Comparison of ENCODE assay signal across 7 cellular contexts in the genomic region with DNA sequence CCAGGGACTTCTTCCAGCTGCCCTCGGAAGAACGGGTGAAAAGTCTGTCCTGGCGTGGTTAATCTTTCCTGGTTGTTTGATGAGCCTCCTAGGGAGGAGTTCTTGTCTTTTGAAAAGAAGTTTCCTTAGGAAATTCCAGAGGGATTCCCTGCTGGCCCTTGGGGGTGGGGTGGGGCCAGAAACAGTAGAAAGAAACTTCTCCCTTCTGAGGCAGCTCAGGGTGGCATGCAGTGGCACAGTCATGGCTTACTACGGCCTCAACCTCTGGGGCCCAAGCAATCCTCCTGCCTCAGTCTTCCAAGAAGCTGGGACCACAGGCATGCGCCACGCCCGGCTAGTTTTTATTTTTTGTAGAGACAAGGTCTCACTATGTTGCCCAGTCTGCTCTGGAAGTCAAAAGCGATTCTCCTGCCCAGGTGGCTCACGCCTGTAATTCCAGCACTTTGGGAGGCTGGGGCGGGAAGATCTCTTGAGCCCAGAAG. TPM values are rescaled to one million over a fixed set of nuclear protein-coding genes. Genes with fewer than 3 reads are reported as not detected.
A peak's percentile ranks its signal among the peaks of the same experiment; 100 is the strongest.
DNase-seq lines count a peak whose midpoint lies in the region; ATAC-seq and TF ChIP-seq lines count a peak whose summit lies in the region.

No MANE protein-coding gene starts in this region.

- H3K18ac ChIP-seq in H9 (ENCODE audit: insufficient read length, low read depth, low read length): no peak overlapping the region

- H3K4me3 ChIP-seq in WI38 (ENCODE audit: low read depth, low read length): peak overlapping the region; percentile 90; the same call in 1 of the 2 replicates
- H3K4me3 ChIP-seq in fibroblast of the aortic adventitia (ENCODE audit: low read depth, low read length): peak overlapping the region; percentile 87
- peak overlapping the region; percentile 90 for H3K4me3 ChIP-seq in skeletal muscle satellite cell (ENCODE audit: low read length)

- H3K4me1 ChIP-seq in H9 (ENCODE audit: insufficient read depth, low read length) (peaks cover 4% of the 10 kb centered on the region; the same call in 1 of the 2 replicates), skeletal muscle satellite cell (ENCODE audit: control insufficient read depth, insufficient read depth, low read length) (peaks cover 8% of the 10 kb centered on the region)

- H3K23ac ChIP-seq in H9 (ENCODE audit: insufficient read length, low read depth, low read length): no peak overlapping the region

- ATAC-seq in HG03378 (IDR thresholded peaks at IDR 0.05; ENCODE audit: unreplicated experiment): no peak

- DNase-seq in H9 (peak; percentile 61), fibroblast of the aortic adventitia (ENCODE audit: low read depth) (no peak), activated gamma-delta T cell (lab: John Stamatoyannopoulos, UW) (no peak), NCI-H1436 treated with DMSO at 0.1 percent for 48 hours (lab: John Stamatoyannopoulos, UW) (no peak)

- H4K20me1 ChIP-seq in H9 (ENCODE audit: control insufficient read depth, insufficient read depth, insufficient read length): no peaks in the 10 kb centered on the region

- H3K36me3 ChIP-seq in skeletal muscle satellite cell (ENCODE audit: insufficient read depth, low read length): no peaks in the 10 kb centered on the region

- H4K5ac ChIP-seq in H9 (ENCODE audit: insufficient read length, low read depth, low read length): no peak overlapping the region

- H3K9me3 ChIP-seq in H9 (ENCODE audit: control insufficient read depth, low read depth, low read length) (no peaks in the 10 kb centered on the region), skeletal muscle satellite cell (replicated peaks; ENCODE audit: low read length) (no peaks in the 10 kb centered on the region)

- H3K4me2 ChIP-seq in H9 (ENCODE audit: insufficient read depth, insufficient read length, low read length) (peak overlapping the region; percentile 64), skeletal muscle satellite cell (ENCODE audit: low read length) (peak overlapping the region; percentile 91)

- H3K56ac ChIP-seq in H9 (ENCODE audit: insufficient read length, low read depth, low read length): no peak overlapping the region

- H3T11ph ChIP-seq in H9 (ENCODE audit: low read length): no peak overlapping the region

- no peak overlapping the region for H2BK120ac ChIP-seq in H9 (ENCODE audit: low read depth, low read length, poor library complexity, severe bottlenecking)

- H3K9ac ChIP-seq in H9 (ENCODE audit: extremely low read depth, insufficient read length, low read length) (peak overlapping the region; percentile 69), skeletal muscle satellite cell (ENCODE audit: low read depth, low read length) (no peak overlapping the region)

- H3K36me3 Mint-ChIP-seq in H9 (ENCODE audit: insufficient read depth in 1 of 3, low read depth in 3 of 3): peaks cover 27 to 36% (median 35%) of the 10 kb centered on the region in 3 experiments

- no peak overlapping the region for H2AK5ac ChIP-seq in H9 (ENCODE audit: insufficient read length, low read length)

- H2BK20ac ChIP-seq in H9 (ENCODE audit: low read depth, low read length, poor library complexity, severe bottlenecking): no peak overlapping the region

- H3K27me3 ChIP-seq in H9 (ENCODE audit: insufficient read depth, low read length): no peaks in the 10 kb centered on the region
- H3K27me3 ChIP-seq in skeletal muscle satellite cell (ENCODE audit: control insufficient read depth, insufficient read depth, low read length): no peaks in the 10 kb centered on the region

- peaks cover 3 to 7% of the 10 kb centered on the region in 2 experiments; a peak in 4 of 5 replicates for H3K9me3 Mint-ChIP-seq in H9

- H3K27ac Mint-ChIP-seq in H9: peak overlapping the region; percentile 69 to 98 (median 97); a peak in 6 of 7 replicates

- TF ChIP-seq CTCF in H9 (conservative IDR thresholded peaks at IDR 0.05): no peak
- TF ChIP-seq CTCF in WI38 (IDR thresholded peaks at IDR 0.05; ENCODE audit: low read depth, low read length): no peak
- no peak for TF ChIP-seq CTCF in fibroblast of the aortic adventitia (IDR thresholded peaks at IDR 0.05; ENCODE audit: insufficient read depth, low read length)

- no CpG with 5 or more reads among the region's 10 CpGs for WGBS in H9 (ENCODE audit: extremely low coverage, insufficient read length, low lambda C conversion rate)

- H3K14ac ChIP-seq in H9 (ENCODE audit: insufficient read depth, low read length): no peak overlapping the region

- no peaks in the 10 kb centered on the region for H3K27me3 Mint-ChIP-seq in H9 (ENCODE audit: low read depth)

- peaks cover 23 to 25% of the 10 kb centered on the region in 2 experiments for H3K4me1 Mint-ChIP-seq in H9

- H2BK15ac ChIP-seq in H9 (ENCODE audit: low read depth, low read length): no peak overlapping the region

- H3K4me3 Mint-ChIP-seq in H9: peak overlapping the region; percentile 81 to 92

- no peak overlapping the region for H2AFZ ChIP-seq in H9 (ENCODE audit: low read length)

- peaks cover 16% of the 10 kb centered on the region for H3K23me2 ChIP-seq in H9 (ENCODE audit: insufficient read length, low read depth, low read length, poor library complexity, severe bottlenecking)

- H2BK12ac ChIP-seq in H9 (ENCODE audit: insufficient read length, low read depth, low read length): no peak overlapping the region

- no peak overlapping the region for H3K4ac ChIP-seq in H9 (ENCODE audit: low read depth, low read length)

- H4K91ac ChIP-seq in H9 (ENCODE audit: insufficient read length, low read depth, low read length): no peak overlapping the region

- no peak overlapping the region for H4K8ac ChIP-seq in H9 (replicated peaks; ENCODE audit: insufficient read length, low read depth, low read length)

- no peak overlapping the region for H2BK5ac ChIP-seq in H9 (ENCODE audit: insufficient read length, low read length)

- H3K27ac ChIP-seq in H9 (ENCODE audit: insufficient read length, low read depth, low read length): no peak overlapping the region

- peaks cover 11% of the 10 kb centered on the region; the same call in 1 of the 2 replicates for H3K79me2 ChIP-seq in H9 (ENCODE audit: insufficient read depth, low read length)

- peaks cover 8% of the 10 kb centered on the region for H3K79me1 ChIP-seq in H9 (ENCODE audit: insufficient read depth, low read depth, low read length, poor library complexity, severe bottlenecking)

RNA-seq across cellular contexts. Expression of gene ZNF101, which starts 1.5 kb away (rescaled TPM):
- total RNA-seq in H9 (2021): 46.9 and 57.0 TPM in 2 replicates
- 3.0 and 6.8 TPM in 2 replicates for total RNA-seq in fibroblast of the aortic adventitia (ENCODE audit: low replicate concordance)
- 6.8 and 9.2 TPM in 2 replicates for total RNA-seq in skeletal muscle satellite cell (2012; rRNA removed)

RNA-seq across cellular contexts. Expression of gene ATP13A1, which starts 6.6 kb away (rescaled TPM):
- total RNA-seq in H9 (2021) (67.8 and 73.1 TPM in 2 replicates), fibroblast of the aortic adventitia (ENCODE audit: low replicate concordance) (35.1 and 173 TPM in 2 replicates)
- total RNA-seq in skeletal muscle satellite cell (2012; rRNA removed): 54.2 and 64.9 TPM in 2 replicates

RNA-seq across cellular contexts. Expression of gene GMIP, which starts 26.7 kb away (rescaled TPM):
- 12.7 and 13.4 TPM in 2 replicates for total RNA-seq in H9 (2021)
- total RNA-seq in fibroblast of the aortic adventitia (ENCODE audit: low replicate concordance): 2.0 and 3.2 TPM in 2 replicates
- total RNA-seq in skeletal muscle satellite cell (2012; rRNA removed): 3.3 and 7.1 TPM in 2 replicates

RNA-seq across cellular contexts. Expression of gene LPAR2, which starts 42.1 kb away (rescaled TPM):
- total RNA-seq in H9 (2021): 49.5 and 51.8 TPM in 2 replicates
- 0.33 and 1.1 TPM in 2 replicates for total RNA-seq in fibroblast of the aortic adventitia (ENCODE audit: low replicate concordance)
- 0.22 and 1.0 TPM in 2 replicates for total RNA-seq in skeletal muscle satellite cell (2012; rRNA removed)

RNA-seq across cellular contexts. Expression of gene PBX4, which starts 51.6 kb away (rescaled TPM):
- total RNA-seq in H9 (2021) (2.4 and 3.3 TPM in 2 replicates), fibroblast of the aortic adventitia (ENCODE audit: low replicate concordance) (0.33 and 0.45 TPM in 2 replicates)
- total RNA-seq in skeletal muscle satellite cell (2012; rRNA removed): 0.66 TPM in 1 of 2 replicates, not detected in the other
